ENCODE assay signal across 1 cellular context in genomic region chr10:69464801-69465401, GRCh38.
TF ChIP-seq lines count a peak whose summit lies in the region.

No MANE protein-coding gene starts in this region.

TF ChIP-seq in GM12878, 131 proteins besides CTCF, POLR2A, EP300 and RAD21 (continued from another document):
- no peak for TF ChIP-seq CUX1 (IDR thresholded peaks at IDR 0.05; ENCODE audit: insufficient replicate concordance, low read depth, low read length)
- TF ChIP-seq ZBTB40 (IDR thresholded peaks at IDR 0.05; ENCODE audit: borderline replicate concordance) = no peak
- no peak for TF ChIP-seq BACH1 (IDR thresholded peaks at IDR 0.05; ENCODE audit: borderline replicate concordance)
- no peak for TF ChIP-seq HCFC1 (IDR thresholded peaks at IDR 0.05; ENCODE audit: low read length)
